Comparison of ENCODE assay signal across 17 cellular contexts in genomic region chr13:50162001-50162400, GRCh38.
DNase-seq lines count a peak whose midpoint lies in the region; ATAC-seq and TF ChIP-seq lines count a peak whose summit lies in the region.
"Had no signal": no experiment of that assay in that cellular context is flagged by ENCODE, and none has a peak within 500 bp of the region (broad histone marks: within the 10 kb centered on the region; RNA-seq: fewer than 3 reads in every experiment).

No MANE protein-coding gene starts in this region.

- H3K56ac ChIP-seq in IMR-90 (ENCODE audit: extremely low read depth, insufficient read depth, low read length), result no peak overlapping the region
- H3K56ac ChIP-seq in mesendoderm (ENCODE audit: low read length), result no peak overlapping the region

- H3K79me2 ChIP-seq in mesendoderm (ENCODE audit: control insufficient read depth, insufficient read depth, low read length), result no peaks in the 10 kb centered on the region

- H3K27me3 ChIP-seq in IMR-90 (ENCODE audit: control insufficient read depth, insufficient read depth, low read length) (no peaks in the 10 kb centered on the region), mesendoderm (ENCODE audit: insufficient read depth, low read length, poor library complexity) (no peaks in the 10 kb centered on the region), lower lobe of right lung (ENCODE audit: low read depth) (no peaks in the 10 kb centered on the region)
- H3K27me3 ChIP-seq: BE2C had no signal

- H3K79me1 ChIP-seq in IMR-90 (ENCODE audit: low read depth in 1 of 2, low read length in 2 of 2) (no peaks in the 10 kb centered on the region), mesendoderm (ENCODE audit: low read length) (no peaks in the 10 kb centered on the region)

- H3K4ac ChIP-seq in IMR-90 (ENCODE audit: low read depth, low read length) (no peak overlapping the region), mesendoderm (ENCODE audit: low read depth, low read length) (no peak overlapping the region)

- intact Hi-C loops in IMR-90 (cut with micrococcal nuclease) (no loop called here), lower lobe of right lung (cut with DNase I) (no loop called here)

- no peaks in the 10 kb centered on the region for H3K9me3 ChIP-seq in IMR-90 (ENCODE audit: control insufficient read depth, insufficient read depth, low read length)
- H3K9me3 ChIP-seq in lower lobe of right lung, result no peaks in the 10 kb centered on the region
- H3K9me3 ChIP-seq: BE2C had no signal

- peak; percentile 44 for DNase-seq in IMR-90
- DNase-seq in NCI-H82 (lab: John Stamatoyannopoulos, UW), result peak; percentile 85
- peak; percentile 37 for DNase-seq in fibroblast of peridontal ligament (ENCODE audit: extremely low read depth)
- peak; percentile 14 for DNase-seq in mesendoderm
- no peak for DNase-seq in putamen (ENCODE audit: low spot score)
- DNase-seq in NCI-H2081 (lab: John Stamatoyannopoulos, UW), result no peak
- no peak for DNase-seq in lower lobe of right lung
- DNase-seq: BE2C; CD4-positive, alpha-beta T cell; DMS79 treated with DMSO at 0.1 percent for 48 hours; HFFc6; NCI-H1105 treated with DMSO at 0.1 percent for 48 hours; NCI-H187; NCI-H510A treated with DMSO at 0.1 percent for 48 hours; SHP77; T-helper 17 cell had no signal

- H3K27ac ChIP-seq in IMR-90 (ENCODE audit: insufficient read depth, low read length) (no peak overlapping the region), mesendoderm (ENCODE audit: low read depth, low read length) (no peak overlapping the region), lower lobe of right lung (no peak overlapping the region)

- no peak overlapping the region for H3K18ac ChIP-seq in IMR-90 (ENCODE audit: low read depth, low read length)
- H3K18ac ChIP-seq in mesendoderm (ENCODE audit: low read length), result no peak overlapping the region

- dilution Hi-C loops in IMR-90 (cut with HindIII; ENCODE audit: low sequenced_read_pairs, unreplicated experiment), result no loop called here

- POLR2A ChIA-PET in IMR-90 (lab: Charles Lee; ENCODE audit: unreplicated experiment), result no interaction called here

- CTCF ChIA-PET in IMR-90 (lab: Yijun Ruan, JAX), result interaction anchor here (0.6 to 1.0 kb wide), 2 partner anchors 9 to 257 kb away, joined by 3 to 4 read pairs; no protein-coding TSS in a partner anchor

- H4K20me1 ChIP-seq in IMR-90 (ENCODE audit: insufficient read depth, low read length), result no peaks in the 10 kb centered on the region

- no peak overlapping the region for H3K9ac ChIP-seq in IMR-90 (ENCODE audit: low read depth, low read length)
- H3K9ac ChIP-seq in mesendoderm (ENCODE audit: low read length), result no peak overlapping the region

- H3K36me3 ChIP-seq in IMR-90 (ENCODE audit: control insufficient read depth, insufficient read depth, low read length) (no peaks in the 10 kb centered on the region), mesendoderm (ENCODE audit: control insufficient read depth, insufficient read depth, low read length) (no peaks in the 10 kb centered on the region), lower lobe of right lung (no peaks in the 10 kb centered on the region)
- H3K36me3 ChIP-seq: BE2C had no signal

- TF ChIP-seq RAD21 in IMR-90 (IDR thresholded peaks at IDR 0.05; ENCODE audit: low read length), result no peak

- H2BK120ac ChIP-seq in IMR-90 (ENCODE audit: low read depth, low read length), result no peak overlapping the region
- H2BK120ac ChIP-seq in mesendoderm (ENCODE audit: low read depth, low read length), result no peak overlapping the region

- H3K4me2 ChIP-seq in IMR-90 (ENCODE audit: low read depth, low read length), result no peak overlapping the region
- no peak overlapping the region for H3K4me2 ChIP-seq in mesendoderm (ENCODE audit: low read length)

- H4K5ac ChIP-seq in IMR-90 (ENCODE audit: low read depth, low read length) (no peak overlapping the region), mesendoderm (ENCODE audit: low read length) (no peak overlapping the region)

- H2AK5ac ChIP-seq in IMR-90 (ENCODE audit: low read depth, low read length), result no peak overlapping the region
- H2AK5ac ChIP-seq in mesendoderm (ENCODE audit: low read length), result no peak overlapping the region

- H2AK9ac ChIP-seq in IMR-90 (replicated peaks; ENCODE audit: low read depth, low read length, poor library complexity), result no peak overlapping the region

- no peak overlapping the region for H2BK5ac ChIP-seq in IMR-90 (ENCODE audit: low read depth, low read length, poor library complexity, severe bottlenecking)
- no peak overlapping the region for H2BK5ac ChIP-seq in mesendoderm (ENCODE audit: low read length)

- WGBS in IMR-90 (ENCODE audit: extremely low coverage in 2 of 2, insufficient read length in 1 of 2), 2 experiments, result no CpG with 5 or more reads among the region's 4 CpGs
- no CpG with 5 or more reads among the region's 4 CpGs for WGBS in mesendoderm (ENCODE audit: extremely low coverage, insufficient coverage, low lambda C conversion rate)

- H4K8ac ChIP-seq in IMR-90 (ENCODE audit: low read depth in 2 of 2, low read length in 2 of 2), result no peak overlapping the region
- H4K8ac ChIP-seq in mesendoderm (ENCODE audit: low read depth, low read length), result no peak overlapping the region

- no peak overlapping the region for H3K4me3 ChIP-seq in IMR-90 (ENCODE audit: insufficient read depth, low read depth, low read length)
- H3K4me3 ChIP-seq in mesendoderm (ENCODE audit: low read length), result no peak overlapping the region
- no peak overlapping the region for H3K4me3 ChIP-seq in lower lobe of right lung

- no peak overlapping the region for H4K91ac ChIP-seq in IMR-90 (ENCODE audit: insufficient read depth, low read depth, low read length)

- H3K4me1 ChIP-seq in IMR-90 (ENCODE audit: control insufficient read depth, insufficient read depth, low read length) (no peaks in the 10 kb centered on the region; the same call in none of the 2 replicates), mesendoderm (ENCODE audit: control insufficient read depth, low read depth, low read length) (no peaks in the 10 kb centered on the region), lower lobe of right lung (peaks cover 3% of the 10 kb centered on the region)

- no peak overlapping the region for H3K14ac ChIP-seq in IMR-90 (replicated peaks; ENCODE audit: low read depth, low read length)

- no TSS peak for BruUV-seq in IMR-90 (replicated peaks; lab: Mats Ljungman, UMichigan)

- H2BK15ac ChIP-seq in IMR-90 (ENCODE audit: low read depth, low read length), result no peak overlapping the region
- no peak overlapping the region for H2BK15ac ChIP-seq in mesendoderm (replicated peaks; ENCODE audit: low read depth)

- no peak for TF ChIP-seq POLR2A in IMR-90 (IDR thresholded peaks at IDR 0.05; ENCODE audit: low read depth, low read length)

- TF ChIP-seq CTCF in IMR-90 (conservative IDR thresholded peaks at IDR 0.05; ENCODE audit: low read depth, low read length) (no peak), lower lobe of right lung (IDR thresholded peaks at IDR 0.05) (no peak)

- no peaks in the 10 kb centered on the region for H3K9me1 ChIP-seq in IMR-90 (ENCODE audit: insufficient read depth, low read length)

- H3K23ac ChIP-seq in IMR-90 (ENCODE audit: low read depth, low read length) (no peak overlapping the region), mesendoderm (ENCODE audit: low read length) (no peak overlapping the region)

- ATAC-seq in IMR-90 (ENCODE audit: low read depth) (no peak), HG03521 (IDR thresholded peaks at IDR 0.05; ENCODE audit: unreplicated experiment) (no peak), lower lobe of right lung (no peak)
- ATAC-seq: T-helper 17 cell had no signal

- no peak overlapping the region for H2AFZ ChIP-seq in IMR-90 (replicated peaks; ENCODE audit: low read length, poor library complexity)

- in situ Hi-C loops in IMR-90 (cut with MboI; ENCODE audit: low sequenced_read_pairs), result no loop called here

- no peak overlapping the region for H2BK20ac ChIP-seq in IMR-90 (ENCODE audit: low read depth, low read length)

TF ChIP-seq in IMR-90, 13 proteins besides CTCF, POLR2A, EP300 and RAD21:
- TF ChIP-seq CEBPB (IDR thresholded peaks at IDR 0.05; ENCODE audit: low read depth, low read length) (peak; percentile 42; the same call in 1 of the 2 replicates), RFX5 (IDR thresholded peaks at IDR 0.05; ENCODE audit: low read depth, low read length) (no peak), USF2 (IDR thresholded peaks at IDR 0.05; ENCODE audit: low read depth, low read length) (no peak)

Comparison
In these comparisons a context has a peak if more than half of its experiments do, and no peak if none do; other contexts are left out.
1. DNase-seq: peak in IMR-90 (single experiment), NCI-H82 (single experiment), fibroblast of peridontal ligament (single experiment) and mesendoderm (single experiment); none in putamen (single experiment), NCI-H2081 (0 of 2) and lower lobe of right lung (single experiment).